In the genomic region with DNA sequence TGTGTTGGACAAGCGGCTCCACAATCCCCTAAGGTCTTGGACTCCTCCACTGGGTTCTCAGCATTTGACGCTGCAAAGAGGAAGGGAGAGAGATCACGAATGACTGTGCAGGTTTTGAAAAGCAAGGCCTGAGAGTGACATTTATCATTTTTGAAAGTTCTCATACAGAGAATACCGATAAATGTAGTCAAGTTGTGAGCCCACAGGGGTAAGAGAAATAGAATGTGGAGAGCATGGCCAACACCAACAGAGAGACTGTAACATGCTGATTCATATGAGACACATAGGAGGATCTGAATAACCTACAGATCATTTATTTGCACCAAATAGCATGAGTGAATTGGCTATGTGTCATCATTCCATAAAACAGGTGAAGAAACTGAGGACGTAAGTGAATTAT, we compare ENCODE assay signal across 19 cellular contexts.
DNase-seq lines count a peak whose midpoint lies in the region; ATAC-seq and TF ChIP-seq lines count a peak whose summit lies in the region.
"Had no signal": no experiment of that assay in that cellular context is flagged by ENCODE, and none has a peak within 500 bp of the region (broad histone marks: within the 10 kb centered on the region; RNA-seq: fewer than 3 reads in every experiment).

No MANE protein-coding gene starts in this region.

- H3K27me3 Mint-ChIP-seq in activated naive CD4-positive, alpha-beta T cell treated with anti-CD3 and anti-CD28 coated beads, Interleukin-2, amount 10 ng/mL, durations not matched to agents 7 days and 5 days = no peaks in the 10 kb centered on the region
- H3K27me3 Mint-ChIP-seq: activated naive CD8-positive, alpha-beta T cell treated with anti-CD3 and anti-CD28 coated beads for 36 hours; CD4-positive, CD25-positive, alpha-beta regulatory T cell had no signal

- no peak overlapping the region for H3K23ac ChIP-seq in neuronal stem cell (ENCODE audit: low read depth, low read length, poor library complexity)

- H3K27me3 ChIP-seq in neuronal stem cell (ENCODE audit: control insufficient read depth in 3 of 3, insufficient read depth in 3 of 3, low read depth in 1 of 3, low read length in 3 of 3) = no peaks in the 10 kb centered on the region
- H3K27me3 ChIP-seq: MG63, suprapubic skin had no signal

- CTCF ChIA-PET in activated naive CD4-positive, alpha-beta T cell treated with anti-CD3 and anti-CD28 coated beads, Interleukin-2, amount 10 ng/mL, durations not matched to agents 7 days and 5 days (lab: Charles Lee) = no interaction called here

- no peak overlapping the region for H3K4ac ChIP-seq in neuronal stem cell (ENCODE audit: low read length)

- no peaks in the 10 kb centered on the region for H3K79me1 ChIP-seq in neuronal stem cell (ENCODE audit: low read depth, low read length)

- peaks cover 2% of the 10 kb centered on the region for H3K9me3 Mint-ChIP-seq in activated naive CD4-positive, alpha-beta T cell treated with anti-CD3 and anti-CD28 coated beads, Interleukin-2, amount 10 ng/mL, durations not matched to agents 7 days and 5 days
- H3K9me3 Mint-ChIP-seq: endodermal cell had no signal

- no peaks in the 10 kb centered on the region for H3K36me3 Mint-ChIP-seq in activated naive CD4-positive, alpha-beta T cell treated with anti-CD3 and anti-CD28 coated beads, Interleukin-2, amount 10 ng/mL, durations not matched to agents 7 days and 5 days
- H3K36me3 Mint-ChIP-seq: activated naive CD8-positive, alpha-beta T cell treated with anti-CD3 and anti-CD28 coated beads for 36 hours; CD4-positive, CD25-positive, alpha-beta regulatory T cell had no signal

- H4K91ac ChIP-seq in neuronal stem cell (ENCODE audit: low read depth, low read length, poor library complexity) = no peak overlapping the region

- no peak overlapping the region for H2AFZ ChIP-seq in neuronal stem cell (ENCODE audit: low read length)

- no peak overlapping the region for H3K4me3 ChIP-seq in epithelial cell of esophagus (ENCODE audit: low read length)
- no peak overlapping the region for H3K4me3 ChIP-seq in neuronal stem cell (ENCODE audit: low read length in 2 of 2)
- H3K4me3 ChIP-seq: MG63, suprapubic skin had no signal

- no CpG with 5 or more reads among the region's 5 CpGs for WGBS in neuronal stem cell (ENCODE audit: extremely low coverage in 2 of 2, insufficient read length in 2 of 2, insufficient replicate concordance in 1 of 2), 2 donors

- no peak overlapping the region for H3K27ac ChIP-seq in neuronal stem cell (replicated peaks; ENCODE audit: low read length)
- H3K27ac ChIP-seq: suprapubic skin had no signal

- H3K9me3 ChIP-seq in neuronal stem cell (replicated peaks in 1 of 2; ENCODE audit: control insufficient read depth in 2 of 2, insufficient read depth in 1 of 2, low read depth in 1 of 2, low read length in 2 of 2) = no peaks in the 10 kb centered on the region
- H3K9me3 ChIP-seq: MG63, SK-N-SH, suprapubic skin had no signal

- H3K4me1 Mint-ChIP-seq in activated naive CD4-positive, alpha-beta T cell treated with anti-CD3 and anti-CD28 coated beads, Interleukin-2, amount 10 ng/mL, durations not matched to agents 7 days and 5 days = no peaks in the 10 kb centered on the region
- H3K4me1 Mint-ChIP-seq: activated naive CD8-positive, alpha-beta T cell treated with anti-CD3 and anti-CD28 coated beads for 36 hours; CD4-positive, CD25-positive, alpha-beta regulatory T cell had no signal

- H2BK15ac ChIP-seq in neuronal stem cell (ENCODE audit: low read length) = no peak overlapping the region

- no peak overlapping the region for H3K14ac ChIP-seq in neuronal stem cell (ENCODE audit: low read length)

- H3K4me3 Mint-ChIP-seq in activated naive CD4-positive, alpha-beta T cell treated with anti-CD3 and anti-CD28 coated beads, Interleukin-2, amount 10 ng/mL, durations not matched to agents 7 days and 5 days = no peak overlapping the region
- H3K4me3 Mint-ChIP-seq: activated naive CD8-positive, alpha-beta T cell treated with anti-CD3 and anti-CD28 coated beads for 36 hours; CD4-positive, CD25-positive, alpha-beta regulatory T cell; endodermal cell had no signal

- DNase-seq in epithelial cell of esophagus (ENCODE audit: low read depth) (peak; percentile 64), neuronal stem cell (ENCODE audit: low spot score) (no peak), C1 segment of cervical spinal cord (lab: John Stamatoyannopoulos, UW) (no peak), hippocampal formation (lab: John Stamatoyannopoulos, UW) (no peak)
- DNase-seq in activated naive CD4-positive, alpha-beta T cell treated with anti-CD3 and anti-CD28 coated beads, Interleukin-2, amount 10 ng/mL, durations not matched to agents 7 days and 5 days = no peak
- DNase-seq: activated naive CD8-positive, alpha-beta T cell treated with anti-CD3 and anti-CD28 coated beads for 36 hours; CD4-positive, CD25-positive, alpha-beta regulatory T cell; endodermal cell; GDM1; head of caudate nucleus; MG63; NCI-H1694; SK-N-SH; T-helper 9 cell had no signal

- H2BK120ac ChIP-seq in neuronal stem cell (ENCODE audit: low read depth, low read length) = no peak overlapping the region

- TF ChIP-seq CTCF in epithelial cell of esophagus (IDR thresholded peaks at IDR 0.05; ENCODE audit: insufficient read depth, low read depth, low read length, missing control alignments) = no peak

- H3K18ac ChIP-seq in neuronal stem cell (ENCODE audit: low read length) = no peak overlapping the region

- no peaks in the 10 kb centered on the region for H3K36me3 ChIP-seq in neuronal stem cell (replicated peaks in 1 of 2; ENCODE audit: control insufficient read depth in 2 of 2, insufficient read depth in 2 of 2, low read length in 2 of 2)
- H3K36me3 ChIP-seq: MG63, suprapubic skin had no signal

- no peak overlapping the region for H2BK12ac ChIP-seq in neuronal stem cell (ENCODE audit: low read length)

- H2AK5ac ChIP-seq in neuronal stem cell (ENCODE audit: low read depth, low read length) = no peak overlapping the region

- no peak overlapping the region for H4K8ac ChIP-seq in neuronal stem cell (ENCODE audit: low read depth, low read length)

- H3K27ac Mint-ChIP-seq in activated naive CD4-positive, alpha-beta T cell treated with anti-CD3 and anti-CD28 coated beads, Interleukin-2, amount 10 ng/mL, durations not matched to agents 7 days and 5 days = no peak overlapping the region
- H3K27ac Mint-ChIP-seq: activated naive CD8-positive, alpha-beta T cell treated with anti-CD3 and anti-CD28 coated beads for 36 hours; CD4-positive, CD25-positive, alpha-beta regulatory T cell; endodermal cell had no signal

- H3K4me1 ChIP-seq in neuronal stem cell (ENCODE audit: control insufficient read depth in 2 of 2, insufficient read depth in 1 of 2, low read depth in 1 of 2, low read length in 2 of 2) = peaks cover 0 to 3% of the 10 kb centered on the region in 2 donors
- H3K4me1 ChIP-seq: suprapubic skin had no signal

- peak; percentile 41 for ATAC-seq in GM18511 (IDR thresholded peaks at IDR 0.05; ENCODE audit: unreplicated experiment)
- ATAC-seq in GM21723 (IDR thresholded peaks at IDR 0.05; ENCODE audit: unreplicated experiment) = peak; percentile 50
- ATAC-seq in HG03175 (IDR thresholded peaks at IDR 0.05; ENCODE audit: unreplicated experiment) = peak; percentile 44
- ATAC-seq: HCT116 had no signal

- H2BK5ac ChIP-seq in neuronal stem cell (ENCODE audit: low read length) = no peak overlapping the region

- no peak overlapping the region for H3K4me2 ChIP-seq in neuronal stem cell (ENCODE audit: insufficient read depth, low read length, poor library complexity, severe bottlenecking)
- H3K4me2 ChIP-seq: SK-N-SH had no signal

- H3K9ac ChIP-seq in neuronal stem cell (ENCODE audit: low read depth, low read length, poor library complexity) = no peak overlapping the region
- H3K9ac ChIP-seq: SK-N-SH had no signal
